ENCODE assay signal across 1 cellular context in the genomic region with DNA sequence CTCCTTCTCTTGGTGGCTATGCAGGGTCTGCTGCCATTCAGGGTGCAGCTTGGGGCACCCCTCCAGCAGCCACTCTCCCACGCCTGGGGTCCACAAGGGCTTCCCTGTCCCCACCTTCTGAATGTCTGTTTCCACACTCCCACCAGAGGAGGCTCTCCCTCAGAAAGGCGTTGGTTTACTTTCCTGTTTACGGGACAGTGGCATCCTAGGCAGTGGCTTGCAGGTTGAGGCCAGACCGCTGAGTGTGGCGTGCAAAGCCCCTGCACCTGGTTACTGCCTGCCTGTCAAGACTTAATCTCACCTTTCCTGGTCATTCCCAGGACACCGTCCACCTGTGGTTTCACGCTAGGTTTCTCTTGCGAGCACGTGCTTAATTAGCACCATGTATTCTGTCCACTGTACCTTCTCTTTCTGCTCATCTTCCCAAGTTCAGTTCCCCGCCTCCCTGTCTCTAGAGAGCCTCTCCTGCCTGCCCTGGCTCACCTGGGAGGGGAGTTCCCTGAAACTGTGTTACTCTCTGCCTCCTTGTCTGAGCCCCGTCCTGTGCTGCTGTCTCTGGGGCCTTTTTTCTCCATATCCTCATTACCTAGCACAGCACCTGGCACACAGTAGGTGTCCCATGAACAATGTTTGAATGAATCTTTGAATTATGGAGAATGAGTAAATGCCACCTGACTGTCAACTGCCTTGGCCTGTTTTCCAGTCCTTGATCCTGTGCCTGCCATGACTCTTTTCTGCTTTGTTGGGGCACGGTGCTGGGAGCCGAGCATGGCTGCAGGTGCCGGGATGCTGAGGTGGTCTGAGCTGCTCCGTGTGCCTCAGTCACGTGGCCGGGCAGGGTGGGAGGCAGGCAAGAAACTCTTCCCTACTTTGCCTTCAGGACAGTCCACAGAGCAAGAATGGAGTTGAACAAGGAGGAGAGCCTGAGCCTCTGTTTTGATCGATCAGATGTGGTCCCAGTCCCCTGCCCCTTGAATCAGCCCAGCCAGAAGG.
TF ChIP-seq lines count a peak whose summit lies in the region.

No MANE protein-coding gene starts in this region.

TF ChIP-seq in IMR-90, 13 proteins besides CTCF, POLR2A, EP300 and RAD21 (continued from another document):
- TF ChIP-seq MAZ (IDR thresholded peaks at IDR 0.05; ENCODE audit: borderline replicate concordance, low read depth, low read length) (no peak), BHLHE40 (IDR thresholded peaks at IDR 0.05; ENCODE audit: low read depth, low read length) (no peak), RCOR1 (IDR thresholded peaks at IDR 0.05; ENCODE audit: insufficient replicate concordance, low read length) (no peak)
- TF ChIP-seq, protein P1, sequence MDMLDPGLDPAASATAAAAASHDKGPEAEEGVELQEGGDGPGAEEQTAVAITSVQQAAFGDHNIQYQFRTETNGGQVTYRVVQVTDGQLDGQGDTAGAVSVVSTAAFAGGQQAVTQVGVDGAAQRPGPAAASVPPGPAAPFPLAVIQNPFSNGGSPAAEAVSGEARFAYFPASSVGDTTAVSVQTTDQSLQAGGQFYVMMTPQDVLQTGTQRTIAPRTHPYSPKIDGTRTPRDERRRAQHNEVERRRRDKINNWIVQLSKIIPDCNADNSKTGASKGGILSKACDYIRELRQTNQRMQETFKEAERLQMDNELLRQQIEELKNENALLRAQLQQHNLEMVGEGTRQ (IDR thresholded peaks at IDR 0.05; ENCODE audit: low read depth, low read length), result no peak
